Comparison of ENCODE assay signal across 20 cellular contexts in the genomic region with DNA sequence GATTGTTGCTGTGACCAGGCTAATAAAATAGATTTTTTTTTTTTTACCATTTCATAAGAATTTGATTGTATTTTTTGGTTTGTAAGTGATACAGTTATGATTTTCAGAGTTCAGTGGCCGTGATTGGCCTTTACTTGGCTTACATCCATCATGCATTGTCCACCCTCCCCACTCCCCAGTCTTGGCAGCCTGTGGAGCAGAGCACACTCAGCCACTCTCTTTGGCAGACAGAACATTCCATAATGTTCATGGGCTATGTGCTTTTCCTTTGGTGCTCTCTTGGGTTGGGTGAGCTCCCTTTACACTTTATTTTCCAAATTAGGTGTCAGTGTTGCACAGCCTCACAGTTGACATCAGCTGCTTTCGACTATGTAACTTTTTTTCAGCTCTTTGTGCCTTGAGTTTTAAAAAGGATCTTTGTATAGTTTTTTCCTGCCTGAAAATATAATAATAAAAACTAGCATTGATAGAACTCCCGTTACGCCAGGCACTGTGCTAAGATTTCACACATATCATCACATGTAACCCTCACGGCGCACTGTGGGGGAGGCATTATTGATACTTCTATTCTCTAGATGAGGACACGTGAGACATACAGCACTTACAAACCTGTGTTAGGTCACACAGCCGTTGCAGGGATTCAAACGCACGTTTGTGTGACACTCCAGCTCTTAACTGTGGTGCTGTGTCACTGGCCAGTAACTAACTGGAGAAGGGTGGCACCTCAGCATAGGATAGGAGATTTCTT.
"Had no signal": no experiment of that assay in that cellular context is flagged by ENCODE, and none has a peak within 500 bp of the region (broad histone marks: within the 10 kb centered on the region; RNA-seq: fewer than 3 reads in every experiment).

No MANE protein-coding gene starts in this region.

- H3K9me3 ChIP-seq: ascending aorta, esophagus squamous epithelium, transverse colon, vagina had no signal

- DNase-seq: activated CD4-positive, alpha-beta T cell treated with anti-CD3 and anti-CD28 coated beads, Interleukin-2, amount 50 U/mL, for 1 hour; activated naive CD4-positive, alpha-beta T cell treated with Interleukin-2 at 50 U/mL for 16 hours; activated naive CD8-positive, alpha-beta T cell treated with anti-CD3 and anti-CD28 coated beads, Interleukin-2, amount 50 U/mL, for 24 hours; activated T-cell treated with anti-CD3 and anti-CD28 coated beads for 4 hours; esophagus squamous epithelium; foreskin fibroblast; left colon; naive thymus-derived CD8-positive, alpha-beta T cell; retina; stimulated activated CD4-positive, alpha-beta T cell treated with anti-CD3 and anti-CD28 coated beads, Interleukin-15, amount 100 ng/mL, for 24 hours; stimulated activated CD4-positive, alpha-beta T cell treated with anti-CD3 and anti-CD28 coated beads, Interleukin-4, amount 100 ng/mL, for 1 hour; stimulated activated naive B cell treated with anti-CD40 and anti-IgM and Interleukin-4, amounts not matched to agents 10 μg/mL and 1 μg/mL and 100 μg/mL, for 72 hours; T1000; transverse colon had no signal

- H3K4me3 ChIP-seq: ascending aorta, esophagus squamous epithelium, skin epidermis, transverse colon, vagina had no signal

- H3K4me3 Mint-ChIP-seq: activated naive CD8-positive, alpha-beta T cell treated with anti-CD3 and anti-CD28 coated beads, Interleukin-2, amount 50 U/mL, for 24 hours; activated T-helper 17 cell treated with anti-CD3 and anti-CD28 coated beads, Interleukin-2, amount 50 U/mL, for 72 hours; naive thymus-derived CD8-positive, alpha-beta T cell; stimulated activated naive B cell treated with anti-CD40 and anti-IgM and Interleukin-4, amounts not matched to agents 10 μg/mL and 1 μg/mL and 100 μg/mL, for 72 hours had no signal

- H3K27ac ChIP-seq: ascending aorta, parathyroid adenoma, skin epidermis, vagina had no signal

- H3K27me3 Mint-ChIP-seq: activated naive CD8-positive, alpha-beta T cell treated with anti-CD3 and anti-CD28 coated beads, Interleukin-2, amount 50 U/mL, for 24 hours; activated T-helper 17 cell treated with anti-CD3 and anti-CD28 coated beads, Interleukin-2, amount 50 U/mL, for 72 hours; naive thymus-derived CD8-positive, alpha-beta T cell; stimulated activated naive B cell treated with anti-CD40 and anti-IgM and Interleukin-4, amounts not matched to agents 10 μg/mL and 1 μg/mL and 100 μg/mL, for 72 hours had no signal

- H3K27ac Mint-ChIP-seq: activated naive CD8-positive, alpha-beta T cell treated with anti-CD3 and anti-CD28 coated beads, Interleukin-2, amount 50 U/mL, for 24 hours; activated T-helper 17 cell treated with anti-CD3 and anti-CD28 coated beads, Interleukin-2, amount 50 U/mL, for 72 hours; stimulated activated naive B cell treated with anti-CD40 and anti-IgM and Interleukin-4, amounts not matched to agents 10 μg/mL and 1 μg/mL and 100 μg/mL, for 72 hours had no signal

- H3K4me1 ChIP-seq: ascending aorta, parathyroid adenoma, vagina had no signal

- H3K27me3 ChIP-seq: ascending aorta, esophagus squamous epithelium, transverse colon, vagina had no signal

- H3K9me3 Mint-ChIP-seq: activated naive CD8-positive, alpha-beta T cell treated with anti-CD3 and anti-CD28 coated beads, Interleukin-2, amount 50 U/mL, for 24 hours; activated T-helper 17 cell treated with anti-CD3 and anti-CD28 coated beads, Interleukin-2, amount 50 U/mL, for 72 hours; naive thymus-derived CD8-positive, alpha-beta T cell; stimulated activated naive B cell treated with anti-CD40 and anti-IgM and Interleukin-4, amounts not matched to agents 10 μg/mL and 1 μg/mL and 100 μg/mL, for 72 hours had no signal

- H3K4me1 Mint-ChIP-seq: activated naive CD8-positive, alpha-beta T cell treated with anti-CD3 and anti-CD28 coated beads, Interleukin-2, amount 50 U/mL, for 24 hours; activated T-helper 17 cell treated with anti-CD3 and anti-CD28 coated beads, Interleukin-2, amount 50 U/mL, for 72 hours had no signal

- ATAC-seq: activated CD4-positive, CD25-positive, alpha-beta regulatory T cell treated with anti-CD3 and anti-CD28 coated beads, Interleukin-2, amount 50 U/mL, for 24 hours; activated naive CD8-positive, alpha-beta T cell treated with anti-CD3 and anti-CD28 coated beads, Interleukin-2, amount 50 U/mL, for 24 hours; activated T-helper 17 cell treated with anti-CD3 and anti-CD28 coated beads, Interleukin-2, amount 50 U/mL, for 72 hours; left colon; naive thymus-derived CD8-positive, alpha-beta T cell; stimulated activated naive B cell treated with anti-CD40 and anti-IgM and Interleukin-4, amounts not matched to agents 10 μg/mL and 1 μg/mL and 100 μg/mL, for 72 hours had no signal
